Comparison of ENCODE assay signal across 7 cellular contexts in the genomic region with DNA sequence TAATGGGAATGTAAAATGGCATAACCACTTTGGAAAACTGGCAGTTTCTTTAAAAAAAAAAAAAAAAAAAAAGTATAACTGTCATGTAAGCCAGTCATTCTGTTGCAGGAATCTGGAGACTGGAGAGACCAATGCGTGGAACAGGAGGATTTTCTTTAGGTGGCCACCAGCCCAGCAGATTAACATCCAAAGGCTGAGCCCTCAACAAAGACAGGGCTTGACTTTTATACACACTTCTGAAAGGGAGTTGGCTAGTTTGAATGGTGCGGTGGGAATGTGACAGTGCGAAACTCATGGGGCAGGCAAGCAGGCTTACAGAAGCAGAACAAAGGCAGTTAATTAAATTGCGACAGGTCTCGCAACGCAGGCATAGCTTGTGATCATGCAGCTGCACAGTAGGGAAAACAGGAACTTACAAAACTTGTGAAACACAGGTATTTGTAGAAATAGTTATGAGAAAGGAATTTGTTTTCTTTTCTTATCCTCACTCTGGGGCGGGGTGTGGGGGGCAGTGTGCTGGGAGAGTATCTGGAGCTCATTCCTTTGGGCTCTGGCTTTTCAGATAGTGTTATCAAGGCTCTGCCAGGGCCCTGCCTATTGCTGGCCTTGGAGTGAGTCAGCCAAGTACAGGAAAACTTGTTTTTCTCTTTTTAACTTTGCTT. TPM values are rescaled to one million over a fixed set of nuclear protein-coding genes. Genes with fewer than 3 reads are reported as not detected.
A peak's percentile ranks its signal among the peaks of the same experiment; 100 is the strongest.
DNase-seq lines count a peak whose midpoint lies in the region; ATAC-seq and TF ChIP-seq lines count a peak whose summit lies in the region.

No MANE protein-coding gene starts in this region.

- CTCF ChIA-PET in OCI-LY7 (lab: Charles Lee; ENCODE audit: unreplicated experiment) = interaction anchor here (0.6 kb wide), 1 partner anchor 53 kb away, joined by 3 read pairs; no protein-coding TSS in a partner anchor

- no TSS peak for BruUV-seq in OCI-LY7 (replicated peaks; lab: Mats Ljungman, UMichigan)

- peaks cover 9% of the 10 kb centered on the region for H3K36me3 Mint-ChIP-seq in stimulated activated effector memory CD8-positive, alpha-beta T cell treated with anti-CD3 and anti-CD28 coated beads, Interleukin-12 subunit alpha, Interleukin-12 subunit beta, amount 100 ng/mL, for 72 hours

- H3K4me3 ChIP-seq in OCI-LY7 (ENCODE audit: low read depth, low read length, poor library complexity, severe bottlenecking) = peak overlapping the region; percentile 47
- no peak overlapping the region for H3K4me3 ChIP-seq in sigmoid colon

- TF ChIP-seq EP300 in sigmoid colon (IDR thresholded peaks at IDR 0.05) = no peak

- POLR2A ChIA-PET in OCI-LY7 (lab: Charles Lee) = interaction anchor here (0.7 to 1.6 kb wide), 7 partner anchors 9 to 124 kb away, joined by 3 to 16 read pairs (median 4); no protein-coding TSS in a partner anchor

- H3K9me3 Mint-ChIP-seq in stimulated activated effector memory CD8-positive, alpha-beta T cell treated with anti-CD3 and anti-CD28 coated beads, Interleukin-12 subunit alpha, Interleukin-12 subunit beta, amount 100 ng/mL, for 72 hours = no peaks in the 10 kb centered on the region

- peak; percentile 51 for ATAC-seq in GM21723 (IDR thresholded peaks at IDR 0.05; ENCODE audit: unreplicated experiment)
- ATAC-seq in foreskin keratinocyte = peak; percentile 78
- ATAC-seq in stimulated activated effector memory CD8-positive, alpha-beta T cell treated with anti-CD3 and anti-CD28 coated beads, Interleukin-12 subunit alpha, Interleukin-12 subunit beta, amount 100 ng/mL, for 72 hours = no peak
- ATAC-seq in HG03280 (IDR thresholded peaks at IDR 0.05; ENCODE audit: unreplicated experiment) = no peak

- H3K4me1 Mint-ChIP-seq in stimulated activated effector memory CD8-positive, alpha-beta T cell treated with anti-CD3 and anti-CD28 coated beads, Interleukin-12 subunit alpha, Interleukin-12 subunit beta, amount 100 ng/mL, for 72 hours = peaks cover 46% of the 10 kb centered on the region

- no peak overlapping the region for H2AFZ ChIP-seq in OCI-LY7 (ENCODE audit: low read length)

- H3K27ac ChIP-seq in OCI-LY7 (ENCODE audit: low read depth, low read length, poor library complexity, severe bottlenecking) (peak overlapping the region; percentile 92), foreskin keratinocyte (peak overlapping the region; percentile 71), sigmoid colon (peak overlapping the region in 2 of 4 donors; percentile 21 to 33)

- H3K9me3 ChIP-seq in OCI-LY7 (ENCODE audit: low read length) = peaks cover 12% of the 10 kb centered on the region; the same call in 1 of the 2 replicates
- H3K9me3 ChIP-seq in sigmoid colon = no peaks in the 10 kb centered on the region

- no peaks in the 10 kb centered on the region for H3K9me2 ChIP-seq in OCI-LY7 (ENCODE audit: insufficient read depth, low read length)

- peak; percentile 95 for DNase-seq in OCI-LY7 (ENCODE audit: low spot score)
- DNase-seq in foreskin keratinocyte = peak; percentile 55 to 69
- no peak for DNase-seq in stimulated activated effector memory CD8-positive, alpha-beta T cell treated with anti-CD3 and anti-CD28 coated beads, Interleukin-12 subunit alpha, Interleukin-12 subunit beta, amount 100 ng/mL, for 72 hours (ENCODE audit: low spot score in 2 of 2)
- DNase-seq in activated gamma-delta T cell (lab: John Stamatoyannopoulos, UW) = no peak
- DNase-seq in sigmoid colon = no peak

- no peak for TF ChIP-seq CTCF in OCI-LY7 (conservative IDR thresholded peaks at IDR 0.05; ENCODE audit: low read length)
- no peak for TF ChIP-seq CTCF in foreskin keratinocyte (conservative IDR thresholded peaks at IDR 0.05)
- TF ChIP-seq CTCF in sigmoid colon (IDR thresholded peaks at IDR 0.05) = no peak

- H3K27me3 ChIP-seq in foreskin keratinocyte = no peaks in the 10 kb centered on the region
- no peaks in the 10 kb centered on the region for H3K27me3 ChIP-seq in sigmoid colon

- peak overlapping the region; percentile 60 for H3K4me2 ChIP-seq in OCI-LY7 (ENCODE audit: low read length)

- no peak for TF ChIP-seq POLR2A in sigmoid colon (IDR thresholded peaks at IDR 0.05)

- peaks cover 13% of the 10 kb centered on the region for H4K20me1 ChIP-seq in OCI-LY7 (ENCODE audit: insufficient read depth, low read length)

- peaks cover 74% of the 10 kb centered on the region for H3K4me1 ChIP-seq in OCI-LY7 (ENCODE audit: insufficient read depth, low read length, poor library complexity, severe bottlenecking)
- peaks cover 12% of the 10 kb centered on the region for H3K4me1 ChIP-seq in foreskin keratinocyte
- peaks cover 0 to 21% (median 16%) of the 10 kb centered on the region in 4 donors for H3K4me1 ChIP-seq in sigmoid colon

- H3K27ac Mint-ChIP-seq in stimulated activated effector memory CD8-positive, alpha-beta T cell treated with anti-CD3 and anti-CD28 coated beads, Interleukin-12 subunit alpha, Interleukin-12 subunit beta, amount 100 ng/mL, for 72 hours = peak overlapping the region; percentile 76

- H3K4me3 Mint-ChIP-seq in stimulated activated effector memory CD8-positive, alpha-beta T cell treated with anti-CD3 and anti-CD28 coated beads, Interleukin-12 subunit alpha, Interleukin-12 subunit beta, amount 100 ng/mL, for 72 hours = no peak overlapping the region

- 72 to 90% methylated on average over 7 of the region's 7 CpGs for WGBS in sigmoid colon, 2 donors

- H3K36me3 ChIP-seq in OCI-LY7 (ENCODE audit: insufficient read depth, low read length) = peaks cover 35% of the 10 kb centered on the region
- no peaks in the 10 kb centered on the region for H3K36me3 ChIP-seq in sigmoid colon

- intact Hi-C loops in OCI-LY7 (cut with micrococcal nuclease; ENCODE audit: unreplicated experiment) = loop anchor here (1.0 to 10.0 kb wide), 4 partner anchors 9 to 550 kb away; partner anchors contain the start of genes FAF2, PRELID1, RAB24 and UIMC1
- intact Hi-C loops in sigmoid colon (cut with DNase I) = no loop called here

- peaks cover 100% of the 10 kb centered on the region for H3K79me2 ChIP-seq in OCI-LY7 (ENCODE audit: insufficient read depth, low read depth, low read length)

RNA-seq across cellular contexts. Expression of gene UIMC1, which starts 12.0 kb away (rescaled TPM):
- total RNA-seq in OCI-LY7 (2014; rRNA removed; shearing (Covaris generic)) = 42.7 and 58.4 TPM in 2 replicates
- total RNA-seq in OCI-LY7 (2022) (78.5 and 94.1 TPM in 2 replicates), foreskin keratinocyte (35.2 and 38.4 TPM in 2 replicates), sigmoid colon (10 to 100 TPM; 40.2 to 96.1 (median 53.5) TPM)
- polyA plus RNA-seq in foreskin keratinocyte (28.4 and 33.0 TPM in 2 replicates), sigmoid colon (10 to 100 TPM; 18.0 to 22.3 (median 18.0) TPM)

RNA-seq across cellular contexts. Expression of gene ZNF346, which starts 27.9 kb away (rescaled TPM):
- total RNA-seq in OCI-LY7 (2014; rRNA removed; shearing (Covaris generic)) = 31.8 and 36.6 TPM in 2 replicates
- 39.7 and 42.4 TPM in 2 replicates for total RNA-seq in OCI-LY7 (2022)
- total RNA-seq in foreskin keratinocyte = 11.7 and 12.0 TPM in 2 replicates
- 6.3 and 7.2 TPM in 2 replicates for polyA plus RNA-seq in foreskin keratinocyte
- total RNA-seq in sigmoid colon = 10 to 100 TPM; 12.5 to 21.9 (median 15.0) TPM
- 1 to 10 TPM; 3.0 to 8.9 (median 4.2) TPM for polyA plus RNA-seq in sigmoid colon

Comparison
In these comparisons a context has a peak if more than half of its experiments do, and no peak if none do; other contexts are left out.
1. ATAC-seq: peak in GM21723 (single experiment) and foreskin keratinocyte (single experiment); none in stimulated activated effector memory CD8-positive, alpha-beta T cell treated with anti-CD3 and anti-CD28 coated beads, Interleukin-12 subunit alpha, Interleukin-12 subunit beta, amount 100 ng/mL, for 72 hours (single experiment) and HG03280 (single experiment).
2. DNase-seq: peak in OCI-LY7 (single experiment) and foreskin keratinocyte (2 of 2); none in stimulated activated effector memory CD8-positive, alpha-beta T cell treated with anti-CD3 and anti-CD28 coated beads, Interleukin-12 subunit alpha, Interleukin-12 subunit beta, amount 100 ng/mL, for 72 hours (0 of 2), activated gamma-delta T cell (single experiment) and sigmoid colon (single experiment).